In the genomic region with DNA sequence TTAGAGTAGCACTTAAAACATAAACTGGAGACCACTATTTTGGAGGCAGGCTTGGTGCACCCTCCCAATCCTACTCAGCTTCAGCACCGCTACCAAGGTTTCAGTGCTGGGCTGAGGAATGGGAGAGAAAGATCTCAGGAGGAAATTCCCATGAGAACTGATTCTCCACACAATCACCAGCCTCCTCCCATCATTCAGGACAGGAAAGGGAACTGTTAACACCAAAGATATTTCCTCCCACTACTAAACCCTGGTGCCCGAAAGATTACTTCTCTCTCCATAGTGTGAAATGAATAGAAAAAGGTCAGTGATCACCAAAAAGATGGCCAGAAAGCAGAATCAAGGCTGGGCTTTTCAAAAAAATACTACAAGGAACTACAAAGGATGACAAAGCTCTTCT, we compare ENCODE assay signal across 20 cellular contexts. TPM values are rescaled to one million over a fixed set of nuclear protein-coding genes. Genes with fewer than 3 reads are reported as not detected.
DNase-seq lines count a peak whose midpoint lies in the region; ATAC-seq, FAIRE-seq and TF ChIP-seq lines count a peak whose summit lies in the region.
"Had no signal": no experiment of that assay in that cellular context is flagged by ENCODE, and none has a peak within 500 bp of the region (broad histone marks: within the 10 kb centered on the region; RNA-seq: fewer than 3 reads in every experiment).

No MANE protein-coding gene starts in this region.

- no peak for TF ChIP-seq CTCF in GM23338 (conservative IDR thresholded peaks at IDR 0.05; ENCODE audit: low read depth in 2 of 2)
- TF ChIP-seq CTCF in endothelial cell (IDR thresholded peaks at IDR 0.05; ENCODE audit: unreplicated experiment), result no peak
- TF ChIP-seq CTCF in right lobe of liver (IDR thresholded peaks at IDR 0.05), result no peak
- no peak for TF ChIP-seq CTCF in upper lobe of right lung (IDR thresholded peaks at IDR 0.05)

- H3K27me3 ChIP-seq in GM23338 (ENCODE audit: insufficient read depth) (no peaks in the 10 kb centered on the region), right lobe of liver (no peaks in the 10 kb centered on the region), upper lobe of right lung (no peaks in the 10 kb centered on the region)

- peaks cover 25% of the 10 kb centered on the region; the same call in 1 of the 2 replicates for H3F3A ChIP-seq in GM23338 (replicated peaks; ENCODE audit: low read depth)

- ATAC-seq in GM23338 (no peak), right lobe of liver (peak in 3 of 4 donors; percentile 28 to 34 (median 29)), upper lobe of right lung (no peak), GM18517 (IDR thresholded peaks at IDR 0.05; ENCODE audit: unreplicated experiment) (no peak)
- ATAC-seq: CD8-positive, alpha-beta T cell had no signal

- no peaks in the 10 kb centered on the region; the same call in 2 of the 3 replicates for H3K4me1 Mint-ChIP-seq in GM23338
- peaks cover 69% of the 10 kb centered on the region for H3K4me1 Mint-ChIP-seq in endothelial cell (ENCODE audit: unreplicated experiment)
- H3K4me1 Mint-ChIP-seq: B cell had no signal

- H3K27me3 Mint-ChIP-seq in GM23338 (ENCODE audit: insufficient read depth, low read depth, poor library complexity) (peaks cover 6% of the 10 kb centered on the region), endothelial cell (ENCODE audit: unreplicated experiment) (peaks cover 15% of the 10 kb centered on the region)
- H3K27me3 Mint-ChIP-seq: B cell had no signal

- H3K27ac Mint-ChIP-seq in GM23338 (peak overlapping the region; percentile 64; the same call in 1 of the 2 replicates), endothelial cell (ENCODE audit: unreplicated experiment) (peak overlapping the region; percentile 98)
- H3K27ac Mint-ChIP-seq: B cell; CD8-positive, alpha-beta T cell had no signal

- no peak overlapping the region for H2AFZ ChIP-seq in GM23338

- WGBS in right lobe of liver (ENCODE audit: insufficient coverage, low coverage, low lambda C conversion rate, missing lambda C conversion rate), result 62% methylated on average over 2 of the region's 2 CpGs

- DNase-seq in GM23338 (ENCODE audit: low spot score) (no peak), endothelial cell (ENCODE audit: low spot score) (no peak), right lobe of liver (peak in 1 of 3 donors; percentile 22), upper lobe of right lung (no peak), urothelium cell line (ENCODE audit: low spot score) (no peak), HTR-8/SVneo (ENCODE audit: insufficient read length, low spot score) (no peak)
- DNase-seq: C1 segment of cervical spinal cord; CD8-positive, alpha-beta T cell; COR-L47; DMS153; DMS79 treated with DMSO at 0.1 percent for 48 hours; EL had no signal

- H3K36me3 ChIP-seq in GM23338 (ENCODE audit: insufficient read depth), result peaks cover 81% of the 10 kb centered on the region
- peaks cover 0 to 92% (median 44%) of the 10 kb centered on the region in 4 donors for H3K36me3 ChIP-seq in right lobe of liver
- H3K36me3 ChIP-seq in upper lobe of right lung, result peaks cover 94% of the 10 kb centered on the region

- H3K79me2 ChIP-seq in GM23338 (replicated peaks; ENCODE audit: insufficient read depth), result no peaks in the 10 kb centered on the region

- no peak for TF ChIP-seq POLR2A in right lobe of liver (IDR thresholded peaks at IDR 0.05)

- FAIRE-seq in urothelium cell line (lab: Jason Lieb, UNC) (no peak), HTR-8/SVneo (lab: Jason Lieb, UNC) (no peak)
- FAIRE-seq: A204.1, D721Med, G401.6, GM12891, H1 had no signal

- no peak overlapping the region for H3K4me3 ChIP-seq in GM23338
- H3K4me3 ChIP-seq in right lobe of liver, result no peak overlapping the region
- no peak overlapping the region for H3K4me3 ChIP-seq in upper lobe of right lung
- H3K4me3 ChIP-seq: HAP-1 had no signal

- no peaks in the 10 kb centered on the region for H3K4me1 ChIP-seq in GM23338 (ENCODE audit: insufficient read depth)
- H3K4me1 ChIP-seq in right lobe of liver, result no peaks in the 10 kb centered on the region
- no peaks in the 10 kb centered on the region for H3K4me1 ChIP-seq in upper lobe of right lung
- H3K4me1 ChIP-seq: HAP-1 had no signal

- no peak overlapping the region for H3K4me2 ChIP-seq in GM23338

- H3K36me3 Mint-ChIP-seq in GM23338 (ENCODE audit: low read depth), result peaks cover 90% of the 10 kb centered on the region
- peaks cover 81% of the 10 kb centered on the region for H3K36me3 Mint-ChIP-seq in endothelial cell (ENCODE audit: low read depth, unreplicated experiment)

- no peaks in the 10 kb centered on the region for H3K9me3 ChIP-seq in right lobe of liver
- H3K9me3 ChIP-seq in upper lobe of right lung, result no peaks in the 10 kb centered on the region
- H3K9me3 ChIP-seq: HAP-1 had no signal

- H3K4me3 Mint-ChIP-seq in GM23338, result no peak overlapping the region; the same call in 2 of the 3 replicates
- H3K4me3 Mint-ChIP-seq in endothelial cell (ENCODE audit: unreplicated experiment), result peak overlapping the region; percentile 56
- H3K4me3 Mint-ChIP-seq: B cell; CD8-positive, alpha-beta T cell had no signal

- H3K9me3 Mint-ChIP-seq in GM23338 (no peaks in the 10 kb centered on the region), endothelial cell (ENCODE audit: unreplicated experiment) (no peaks in the 10 kb centered on the region)
- H3K9me3 Mint-ChIP-seq: CD8-positive, alpha-beta T cell had no signal

- no peaks in the 10 kb centered on the region for H3K9me2 ChIP-seq in GM23338 (ENCODE audit: insufficient read depth)

- peaks cover 26% of the 10 kb centered on the region for H4K20me1 ChIP-seq in GM23338 (replicated peaks; ENCODE audit: insufficient read depth)

- intact Hi-C loops in right lobe of liver (cut with DNase I) (no loop called here), upper lobe of right lung (cut with DNase I) (no loop called here)

- no peak overlapping the region for H3K27ac ChIP-seq in GM23338 (ENCODE audit: low read depth)
- H3K27ac ChIP-seq in right lobe of liver, result no peak overlapping the region
- peak overlapping the region; percentile 11 for H3K27ac ChIP-seq in upper lobe of right lung

TF ChIP-seq in GM23338, 12 proteins besides CTCF, POLR2A, EP300 and RAD21 (continues in another document):
- no peak for TF ChIP-seq ZNF331 (CRISPR knock-in tag; IDR thresholded peaks at IDR 0.05; ENCODE audit: low read depth)

RNA-seq across cellular contexts. Expression of gene TCIRG1, which starts 26.1 kb away (rescaled TPM):
- total RNA-seq in GM23338 (2014; rRNA removed; shearing (Covaris generic)), result 31.2 and 40.4 TPM in 2 replicates
- polyA plus RNA-seq in GM23338 (2016; fragmentation: Nextera tagmentation; extraction: Ambion mirVana), result 18.5 and 20.4 TPM in 2 replicates
- total RNA-seq in endothelial cell (ENCODE audit: unreplicated experiment) (294 TPM), right lobe of liver (10 to 100 TPM; 39.4 to 97.1 (median 69.3) TPM), upper lobe of right lung (216 TPM)

RNA-seq across cellular contexts. Expression of gene NDUFS8, which starts 34.4 kb away (rescaled TPM):
- total RNA-seq in GM23338 (2014; rRNA removed; shearing (Covaris generic)), result 157 and 175 TPM in 2 replicates
- polyA plus RNA-seq in GM23338 (2016; fragmentation: Nextera tagmentation; extraction: Ambion mirVana), result 304 and 308 TPM in 2 replicates
- total RNA-seq in endothelial cell (ENCODE audit: unreplicated experiment) (144 TPM), right lobe of liver (100 to 1,000 TPM in 3 of 6 experiments, 10 to 100 TPM in 3; 61.9 to 159 (median 88.4) TPM), upper lobe of right lung (118 TPM)

RNA-seq across cellular contexts. Expression of gene ALDH3B1, which starts 54.7 kb away (rescaled TPM):
- not detected in 2 replicates for total RNA-seq in GM23338 (2014; rRNA removed; shearing (Covaris generic))
- 0.17 and 0.52 TPM in 2 replicates for polyA plus RNA-seq in GM23338 (2016; fragmentation: Nextera tagmentation; extraction: Ambion mirVana)
- not detected for total RNA-seq in endothelial cell (ENCODE audit: unreplicated experiment)
- total RNA-seq in right lobe of liver, result 1 to 10 TPM; 2.3 to 7.4 (median 4.4) TPM
- total RNA-seq in upper lobe of right lung, result 95.9 TPM
- total RNA-seq: CD8-positive, alpha-beta T cell had no signal

RNA-seq across cellular contexts. Expression of gene CHKA, which starts 56.3 kb away (rescaled TPM):
- total RNA-seq in GM23338 (2014; rRNA removed; shearing (Covaris generic)), result 92.5 and 94.4 TPM in 2 replicates
- polyA plus RNA-seq in GM23338 (2016; fragmentation: Nextera tagmentation; extraction: Ambion mirVana), result 37.1 and 40.1 TPM in 2 replicates
- 173 TPM for total RNA-seq in endothelial cell (ENCODE audit: unreplicated experiment)
- 10 to 100 TPM; 15.1 to 35.8 (median 28.5) TPM for total RNA-seq in right lobe of liver
- total RNA-seq in upper lobe of right lung, result 53.3 TPM

Comparison
In these comparisons a context has a peak if more than half of its experiments do, and no peak if none do; other contexts are left out.
1. ATAC-seq: peak in right lobe of liver (3 of 4); none in GM23338 (single experiment), upper lobe of right lung (single experiment) and GM18517 (single experiment).
2. RNA of gene ALDH3B1, which starts 54.7 kb away (total RNA-seq): 95.9 TPM in upper lobe of right lung (single experiment); 2.3 to 7.4 TPM in right lobe of liver, not detected in endothelial cell (single experiment) and not detected in GM23338; every median in the first group is over 10 times any median in the second.